8 cellular contexts compared by ENCODE assay signal in genomic region chr12:90909069-90909676, GRCh38. TPM values are rescaled to one million over a fixed set of nuclear protein-coding genes. Genes with fewer than 3 reads are reported as not detected.
DNase-seq lines count a peak whose midpoint lies in the region; ATAC-seq and TF ChIP-seq lines count a peak whose summit lies in the region.

No MANE protein-coding gene starts in this region.

- no peak overlapping the region for H2AFZ ChIP-seq in trophoblast cell (ENCODE audit: insufficient read depth, low read length, poor library complexity)

- TF ChIP-seq CTCF in Panc1 (IDR thresholded peaks at IDR 0.05) (peak; percentile 73), esophagus squamous epithelium (IDR thresholded peaks at IDR 0.05) (peak; percentile 25 to 83 (median 52)), omental fat pad (IDR thresholded peaks at IDR 0.05) (peak in 1 of 3 donors; percentile 43)

- H3K27ac ChIP-seq in Panc1 (ENCODE audit: low read length) (no peak overlapping the region), esophagus squamous epithelium (no peak overlapping the region), trophoblast cell (ENCODE audit: low read depth, low read length) (no peak overlapping the region)

- H3K9ac ChIP-seq in trophoblast cell (ENCODE audit: low read length), result peak overlapping the region; percentile 40

- TF ChIP-seq POLR2A in esophagus squamous epithelium (IDR thresholded peaks at IDR 0.05), result no peak

- H3K14ac ChIP-seq in trophoblast cell (ENCODE audit: low read length), result no peak overlapping the region

- no peak overlapping the region for H4K91ac ChIP-seq in trophoblast cell (ENCODE audit: low read depth, low read length)

- in situ Hi-C loops in Panc1 (cut with HindIII; ENCODE audit: low pct_unique_long_range_greater_than_20kb, low sequenced_read_pairs), result no loop called here

- no peak overlapping the region for H3K18ac ChIP-seq in trophoblast cell (ENCODE audit: low read length)

- POLR2A ChIA-PET in HEK293T (lab: Yijun Ruan, JAX), result no interaction called here
- POLR2A ChIA-PET in Panc1 (lab: Charles Lee), result no interaction called here

- no peak overlapping the region for H2BK5ac ChIP-seq in trophoblast cell (ENCODE audit: low read depth, low read length, poor library complexity)

- H4K12ac ChIP-seq in trophoblast cell (ENCODE audit: low read depth, low read length), result no peak overlapping the region

- H3K36me3 ChIP-seq in Panc1 (ENCODE audit: control insufficient read depth, insufficient read depth, low read length) (no peaks in the 10 kb centered on the region), esophagus squamous epithelium (no peaks in the 10 kb centered on the region), trophoblast cell (ENCODE audit: control insufficient read depth in 1 of 2, insufficient read depth in 2 of 2, low read length in 2 of 2) (no peaks in the 10 kb centered on the region)

- ATAC-seq in Panc1 (no peak), omental fat pad (ENCODE audit: low FRiP score) (no peak), GM18498 (IDR thresholded peaks at IDR 0.05; ENCODE audit: unreplicated experiment) (no peak), HG03025 (IDR thresholded peaks at IDR 0.05; ENCODE audit: low FRiP score, unreplicated experiment) (no peak)

- H3K9me3 ChIP-seq in Panc1 (ENCODE audit: control insufficient read depth, insufficient read depth, low read depth, low read length), result no peaks in the 10 kb centered on the region
- H3K9me3 ChIP-seq in esophagus squamous epithelium, result no peaks in the 10 kb centered on the region
- no peaks in the 10 kb centered on the region for H3K9me3 ChIP-seq in trophoblast cell (ENCODE audit: insufficient read depth, low read depth, low read length)

- no peaks in the 10 kb centered on the region for H3K79me2 ChIP-seq in trophoblast cell (ENCODE audit: control insufficient read depth, insufficient read depth, low read length, poor library complexity)

- H3K4me3 ChIP-seq in Panc1 (ENCODE audit: low read depth in 2 of 2, low read length in 2 of 2) (no peak overlapping the region), esophagus squamous epithelium (no peak overlapping the region), trophoblast cell (ENCODE audit: low read depth, low read length) (no peak overlapping the region)

- no TSS peak for BruUV-seq in Panc1 (replicated peaks; lab: Mats Ljungman, UMichigan)

- H3K79me1 ChIP-seq in trophoblast cell (ENCODE audit: low read length), result no peaks in the 10 kb centered on the region

- H2BK12ac ChIP-seq in trophoblast cell (ENCODE audit: low read length), result no peak overlapping the region

- H3K4me1 ChIP-seq in Panc1 (ENCODE audit: control insufficient read depth, insufficient read depth, low read length), result no peaks in the 10 kb centered on the region
- peaks cover 0 to 24% (median 0%) of the 10 kb centered on the region in 3 donors for H3K4me1 ChIP-seq in esophagus squamous epithelium
- no peaks in the 10 kb centered on the region for H3K4me1 ChIP-seq in trophoblast cell (ENCODE audit: control insufficient read depth in 1 of 2, insufficient read depth in 2 of 2, low read length in 2 of 2)

- no peak overlapping the region for H3K4ac ChIP-seq in trophoblast cell (ENCODE audit: low read depth, low read length)

- no peak overlapping the region for H3K23ac ChIP-seq in trophoblast cell (ENCODE audit: low read length)

- H2BK120ac ChIP-seq in trophoblast cell (ENCODE audit: insufficient read depth, low read length, poor library complexity), result no peak overlapping the region

- H4K8ac ChIP-seq in trophoblast cell (ENCODE audit: low read depth, low read length), result no peak overlapping the region

- DNase-seq in COLO829 (ENCODE audit: low spot score), result peak; percentile 57
- peak; percentile 49 for DNase-seq in HEK293T (ENCODE audit: extremely low spot score)
- DNase-seq in Panc1 (ENCODE audit: low read depth, low spot score), result peak; percentile 5
- DNase-seq in esophagus squamous epithelium (lab: John Stamatoyannopoulos, UW), result no peak
- peak; percentile 22 to 70 for DNase-seq in trophoblast cell
- no peak for DNase-seq in omental fat pad (ENCODE audit: low spot score)

- H3K27me3 ChIP-seq in Panc1 (ENCODE audit: control insufficient read depth, insufficient read depth, low read length) (no peaks in the 10 kb centered on the region), esophagus squamous epithelium (no peaks in the 10 kb centered on the region), trophoblast cell (ENCODE audit: insufficient read depth, low read length) (no peaks in the 10 kb centered on the region)

- CTCF ChIA-PET in HEK293T (lab: Yijun Ruan, JAX) (no interaction called here), Panc1 (lab: Charles Lee) (no interaction called here)

- H3K4me2 ChIP-seq in trophoblast cell (ENCODE audit: low read length), result no peak overlapping the region

- WGBS in esophagus squamous epithelium, 2 donors, result 49 to 50% methylated on average over 7 of the region's 7 CpGs
- WGBS in trophoblast cell (ENCODE audit: extremely low coverage, insufficient coverage, insufficient read length), result no CpG with 5 or more reads among the region's 7 CpGs

- no peak overlapping the region for H2AK5ac ChIP-seq in trophoblast cell (ENCODE audit: low read length)

- intact Hi-C loops in Panc1 (cut with micrococcal nuclease; ENCODE audit: unreplicated experiment), result no loop called here
- intact Hi-C loops in esophagus squamous epithelium (cut with DNase I), result no loop called here

TF ChIP-seq in HEK293T, 16 proteins besides CTCF, POLR2A, EP300 and RAD21:
- TF ChIP-seq SUZ12 (IDR thresholded peaks at IDR 0.05) (no peak), PKNOX1 (IDR thresholded peaks at IDR 0.05) (no peak), ELF4 (IDR thresholded peaks at IDR 0.05) (no peak), TARDBP (IDR thresholded peaks at IDR 0.05) (no peak)

RNA-seq across cellular contexts. Expression of gene CCER1, which starts 45.8 kb away (rescaled TPM):
- total RNA-seq in Panc1 (2021; ENCODE audit: unreplicated experiment) (not detected), esophagus squamous epithelium (not detected), omental fat pad (not detected)
- not detected for polyA plus RNA-seq in Panc1 (2012; ENCODE audit: insufficient read length)
- not detected in 2 replicates for polyA plus RNA-seq in trophoblast cell (2013)

Comparison
In these comparisons a context has a peak if more than half of its experiments do, and no peak if none do; other contexts are left out.
1. DNase-seq: peak in COLO829 (single experiment), HEK293T (single experiment), Panc1 (single experiment) and trophoblast cell (2 of 2); none in esophagus squamous epithelium (single experiment) and omental fat pad (single experiment).